ENCODE assay signal across 34 cellular contexts in the genomic region with DNA sequence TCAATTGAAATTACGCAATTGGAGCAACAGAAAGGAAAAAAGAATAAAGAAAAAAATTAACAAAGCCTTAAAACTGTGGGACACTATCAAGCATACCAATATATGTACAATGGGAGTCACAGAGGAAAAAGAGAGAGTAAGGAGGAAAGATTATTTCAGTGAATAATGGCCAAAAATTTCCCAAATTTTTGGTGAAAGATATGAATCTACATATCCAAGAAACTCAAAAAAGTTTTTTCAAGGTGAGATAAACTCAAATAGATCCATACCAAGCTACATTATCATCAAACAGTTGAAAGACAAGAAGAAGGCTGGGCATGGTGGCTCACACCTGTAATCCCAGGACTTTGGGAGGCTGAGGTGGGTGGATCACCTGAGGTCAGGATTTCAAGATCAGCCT.
"Had no signal": no experiment of that assay in that cellular context is flagged by ENCODE, and none has a peak within 500 bp of the region (broad histone marks: within the 10 kb centered on the region; RNA-seq: fewer than 3 reads in every experiment).

No MANE protein-coding gene starts in this region.

- H3K27me3 ChIP-seq: MG63 had no signal

- H3K36me3 ChIP-seq: MG63 had no signal

- H3K4me3 ChIP-seq: MG63 had no signal

- DNase-seq: Karpas-422, Kasumi-1, MG63, MM.1S, MV-4-11, NCI-H1048, NCI-H1092, NCI-H1092 treated with DMSO at 0.1 percent for 48 hours, NCI-H1105, NCI-H1105 treated with DMSO at 0.1 percent for 48 hours, NCI-H1417, NCI-H1417 treated with DMSO at 0.1 percent for 48 hours, NCI-H1436, NCI-H1436 treated with DMSO at 0.1 percent for 48 hours, NCI-H146, NCI-H1694, NCI-H1694 treated with DMSO at 0.1 percent for 48 hours, NCI-H187, NCI-H187 treated with DMSO at 0.1 percent for 48 hours, NCI-H1930, NCI-H2029, NCI-H2029 treated with DMSO at 0.1 percent for 48 hours, NCI-H2081, NCI-H2081 treated with DMSO at 0.1 percent for 48 hours, NCI-H2107, NCI-H2171, NCI-H2171 treated with DMSO at 0.1 percent for 48 hours, NCI-H226, NCI-H345, NCI-H446, NCI-H446 treated with DMSO at 0.1 percent for 48 hours, NCI-H510A, NCI-H510A treated with DMSO at 0.1 percent for 48 hours, NCI-H524 had no signal
